27 cellular contexts compared by ENCODE assay signal in genomic region chr7:158544708-158545107, GRCh38. TPM values are rescaled to one million over a fixed set of nuclear protein-coding genes. Genes with fewer than 3 reads are reported as not detected.
A peak's percentile ranks its signal among the peaks of the same experiment; 100 is the strongest.
DNase-seq lines count a peak whose midpoint lies in the region; ATAC-seq, FAIRE-seq and TF ChIP-seq lines count a peak whose summit lies in the region.
"Had no signal": no experiment of that assay in that cellular context is flagged by ENCODE, and none has a peak within 500 bp of the region (broad histone marks: within the 10 kb centered on the region; RNA-seq: fewer than 3 reads in every experiment).

No MANE protein-coding gene starts in this region.

- WGBS in K562 (ENCODE audit: insufficient coverage, low coverage, missing lambda C conversion rate), result 1% methylated on average over 8 of the region's 8 CpGs
- no CpG with 5 or more reads among the region's 8 CpGs for WGBS in neuronal stem cell (ENCODE audit: extremely low coverage in 2 of 2, insufficient read length in 2 of 2, insufficient replicate concordance in 1 of 2), 2 donors

- no peak for TF ChIP-seq CTCF in K562 (IDR thresholded peaks at IDR 0.05 in 2 of 3, conservative IDR thresholded peaks at IDR 0.05 in 1 of 3; ENCODE audit: insufficient read depth in 2 of 3, low read depth in 1 of 3, low read length in 3 of 3)

- POLR2A ChIA-PET in K562 (lab: Yijun Ruan, JAX), result interaction anchor here (0.6 to 1.5 kb wide), 4 partner anchors 14 to 413 kb away, joined by 3 to 8 read pairs (median 4); no protein-coding TSS in a partner anchor

- ATAC-seq in K562, result no peak
- no peak for ATAC-seq in GM18868 (IDR thresholded peaks at IDR 0.05; ENCODE audit: unreplicated experiment)
- ATAC-seq: GM12878 had no signal

- H3K79me2 ChIP-seq in K562 (ENCODE audit: control insufficient read depth, insufficient read depth, low read length), result no peaks in the 10 kb centered on the region

- H3K4me1 ChIP-seq in K562 (replicated peaks in 1 of 2; ENCODE audit: control insufficient read depth in 2 of 2, insufficient read depth in 2 of 2, low read length in 2 of 2) (peaks cover 0 to 23% of the 10 kb centered on the region in 2 experiments; a peak in 2 of 5 replicates), neuronal stem cell (ENCODE audit: control insufficient read depth in 2 of 2, insufficient read depth in 1 of 2, low read depth in 1 of 2, low read length in 2 of 2) (peaks cover 0 to 5% of the 10 kb centered on the region in 2 donors)

- no peaks in the 10 kb centered on the region for H3K9me1 ChIP-seq in K562 (ENCODE audit: control insufficient read depth, insufficient read depth, low read length)

- TF ChIP-seq POLR2A in K562 (conservative IDR thresholded peaks at IDR 0.05), result no peak

- FAIRE-seq in K562 (lab: Jason Lieb, UNC), result no peak
- FAIRE-seq: A204.1, GM12878, GM12892, GM18507, GM19239 had no signal

- no peak for DNase-seq in K562 (ENCODE audit: extremely low read depth in 1 of 4, low spot score in 3 of 4)
- DNase-seq in head of caudate nucleus, result peak in 26 of 42 donors; percentile 26 to 79 (median 48)
- DNase-seq in neuronal stem cell (ENCODE audit: low spot score), result no peak
- no peak for DNase-seq in NCI-H774 (lab: John Stamatoyannopoulos, UW)
- DNase-seq: 8988T; ACHN; BE2C; C1 segment of cervical spinal cord; CD4-positive, alpha-beta memory T cell; CD4-positive, CD25-positive, alpha-beta regulatory T cell; CD8-positive, alpha-beta memory T cell; COR-L47; DMS 273 treated with DMSO at 0.1 percent for 48 hours; DMS153; DMS53; DMS79; DND-41; EL; GDM1 had no signal

- no TSS peak for BruUV-seq in K562 (replicated peaks; lab: Mats Ljungman, UMichigan)

- H4K8ac ChIP-seq in neuronal stem cell (ENCODE audit: low read depth, low read length), result no peak overlapping the region

- H3K36me3 ChIP-seq in K562 (ENCODE audit: control insufficient read depth, insufficient read depth, low read length) (no peaks in the 10 kb centered on the region), neuronal stem cell (replicated peaks in 1 of 2; ENCODE audit: control insufficient read depth in 2 of 2, insufficient read depth in 2 of 2, low read length in 2 of 2) (no peaks in the 10 kb centered on the region)
- H3K36me3 ChIP-seq: BE2C, BLaER1 had no signal

- H3K4me3 ChIP-seq in K562 (no peak overlapping the region), neuronal stem cell (ENCODE audit: low read length in 2 of 2) (no peak overlapping the region)
- H3K4me3 ChIP-seq: BLaER1, GM12878 had no signal

- no peak overlapping the region for H2BK5ac ChIP-seq in neuronal stem cell (ENCODE audit: low read length)

- H2AFZ ChIP-seq in K562 (ENCODE audit: low read depth, low read length) (no peak overlapping the region), neuronal stem cell (ENCODE audit: low read length) (no peak overlapping the region)

- no peaks in the 10 kb centered on the region for H3K79me1 ChIP-seq in neuronal stem cell (ENCODE audit: low read depth, low read length)

- H3K23ac ChIP-seq in neuronal stem cell (ENCODE audit: low read depth, low read length, poor library complexity), result no peak overlapping the region

- H3K18ac ChIP-seq in neuronal stem cell (ENCODE audit: low read length), result no peak overlapping the region

- H2AK5ac ChIP-seq in neuronal stem cell (ENCODE audit: low read depth, low read length), result peak overlapping the region; percentile 15

- intact Hi-C loops in K562 (cut with micrococcal nuclease) (no loop called here), head of caudate nucleus (cut with DNase I) (no loop called here)

- H3K27ac ChIP-seq in K562 (ENCODE audit: extremely low read depth, low read depth, low read length) (no peak overlapping the region), neuronal stem cell (replicated peaks; ENCODE audit: low read length) (no peak overlapping the region)
- H3K27ac ChIP-seq: BLaER1 had no signal

- no peak overlapping the region for H3K14ac ChIP-seq in neuronal stem cell (ENCODE audit: low read length)

- CTCF ChIA-PET in K562 (lab: Yijun Ruan, JAX; ENCODE audit: low intra/inter-chr PET ratio), result no interaction called here

- H4K91ac ChIP-seq in neuronal stem cell (ENCODE audit: low read depth, low read length, poor library complexity), result no peak overlapping the region

- H2BK120ac ChIP-seq in neuronal stem cell (ENCODE audit: low read depth, low read length), result no peak overlapping the region

- TF ChIP-seq EP300 in K562 (IDR thresholded peaks at IDR 0.05; ENCODE audit: low read length), result no peak

- peaks cover 74 to 97% of the 10 kb centered on the region in 2 experiments for H3K27me3 ChIP-seq in K562 (ENCODE audit: control insufficient read depth in 2 of 2, insufficient read depth in 2 of 2, low read length in 2 of 2)
- H3K27me3 ChIP-seq in neuronal stem cell (ENCODE audit: control insufficient read depth in 3 of 3, insufficient read depth in 3 of 3, low read depth in 1 of 3, low read length in 3 of 3), result no peaks in the 10 kb centered on the region
- H3K27me3 ChIP-seq: BE2C, BLaER1 had no signal

- H2BK12ac ChIP-seq in neuronal stem cell (ENCODE audit: low read length), result no peak overlapping the region

- H3K9ac ChIP-seq in K562 (ENCODE audit: insufficient read depth in 1 of 2, low read depth in 2 of 2, low read length in 2 of 2), result no peak overlapping the region
- no peak overlapping the region for H3K9ac ChIP-seq in neuronal stem cell (ENCODE audit: low read depth, low read length, poor library complexity)
- H3K9ac ChIP-seq: BLaER1 had no signal

- in situ Hi-C loops in K562 (cut with MboI), result no loop called here

- H3K4me2 ChIP-seq in K562 (ENCODE audit: insufficient read depth, low read length) (no peak overlapping the region), neuronal stem cell (ENCODE audit: insufficient read depth, low read length, poor library complexity, severe bottlenecking) (no peak overlapping the region)
- H3K4me2 ChIP-seq: BLaER1 had no signal

- no peak for TF ChIP-seq RAD21 in K562 (CRISPR knock-in tag; conservative IDR thresholded peaks at IDR 0.05 in 1 of 2, IDR thresholded peaks at IDR 0.05 in 1 of 2)

- H3K4ac ChIP-seq in neuronal stem cell (ENCODE audit: low read length), result no peak overlapping the region

- H2BK15ac ChIP-seq in neuronal stem cell (ENCODE audit: low read length), result no peak overlapping the region

- peaks cover 4% of the 10 kb centered on the region; the same call in 1 of the 2 replicates for H4K20me1 ChIP-seq in K562 (replicated peaks; ENCODE audit: control insufficient read depth, insufficient read depth, low read length)
- H4K20me1 ChIP-seq: BLaER1 had no signal

- no peaks in the 10 kb centered on the region for H3K9me3 ChIP-seq in K562 (replicated peaks; ENCODE audit: control insufficient read depth, insufficient read depth, low read depth, low read length)
- H3K9me3 ChIP-seq in neuronal stem cell (replicated peaks in 1 of 2; ENCODE audit: control insufficient read depth in 2 of 2, insufficient read depth in 1 of 2, low read depth in 1 of 2, low read length in 2 of 2), result no peaks in the 10 kb centered on the region
- H3K9me3 ChIP-seq: BE2C, BLaER1 had no signal

TF ChIP-seq in K562, 482 proteins besides CTCF, POLR2A, EP300 and RAD21:
- TF ChIP-seq PPARD (CRISPR knock-in tag; IDR thresholded peaks at IDR 0.05), result no peak
- TF ChIP-seq U2AF2 (optimal IDR thresholded peaks at IDR 0.05; ENCODE audit: low read depth, low read length), result no peak
- TF ChIP-seq TFAM (CRISPR knock-in tag; conservative IDR thresholded peaks at IDR 0.05), result no peak
- TF ChIP-seq TFE3 (CRISPR knock-in tag; IDR thresholded peaks at IDR 0.05), result peak; percentile 26
- TF ChIP-seq CCNT2 (IDR thresholded peaks at IDR 0.05; ENCODE audit: borderline replicate concordance, extremely low read depth, insufficient read length, low read depth, low read length), result no peak
- no peak for TF ChIP-seq SREBF1 (IDR thresholded peaks at IDR 0.05; ENCODE audit: borderline replicate concordance, low read depth, low read length)

RNA-seq across cellular contexts. Expression of gene PTPRN2, which starts 42.9 kb away (rescaled TPM):
- not detected in 2 replicates for total RNA-seq in K562 (2011; cell fraction: chromatin; rRNA removed; ENCODE audit: low replicate concordance)
- total RNA-seq in K562 (2011; cell fraction: nucleolus; rRNA removed), result not detected in 2 replicates
- not detected in 2 replicates for total RNA-seq in K562 (2011; cell fraction: nucleoplasm; rRNA removed)
- total RNA-seq in K562 (2014; rRNA removed) (not detected in 2 replicates), K562 (2014; rRNA removed; fragmentation: Illumina TruSeq; extraction: Trizol) (not detected in 2 replicates), K562 (2015; rRNA removed; fragmentation: Illumina TruSeq; extraction: Trizol) (not detected in 2 replicates), K562 (2021) (0.09 TPM in 1 of 2 replicates, not detected in the other)
- polyA plus RNA-seq in K562 (2011; rRNA removed) (not detected in 2 replicates), K562 (2014; fragmentation: Illumina TruSeq; extraction: Trizol) (not detected in 2 replicates), K562 (2014; fragmentation: Nextera tagmentation; extraction: Ambion mirVana) (not detected), K562 (2014; rRNA removed) (not detected in 2 replicates)
- not detected in 2 replicates for polyA plus RNA-seq in K562 (2011; cell fraction: cytosol; rRNA removed)
- not detected in 2 replicates for polyA plus RNA-seq in K562 (2011; cell fraction: nucleus; rRNA removed)
- 0.04 TPM in 1 of 2 replicates, not detected in the other for polyA plus RNA-seq in K562 (2012)
- polyA minus RNA-seq in K562 (2011; rRNA and poly(A)+ RNA removed), result not detected in 2 replicates
- 0.73 TPM in 1 of 2 replicates, not detected in the other for polyA minus RNA-seq in K562 (2011; cell fraction: cytosol; rRNA and poly(A)+ RNA removed)
- polyA minus RNA-seq in K562 (2011; cell fraction: nucleus; rRNA and poly(A)+ RNA removed), result not detected in 2 replicates
- polyA plus RNA-seq in neuronal stem cell (2013, experiment 1 of 2), result 19.0 TPM
- 20.3 TPM for polyA plus RNA-seq in neuronal stem cell (2013, experiment 2 of 2)
- total RNA-seq: G401, GM12878 had no signal

Comparison
In these comparisons a context has a peak if more than half of its experiments do, and no peak if none do; other contexts are left out.
1. DNase-seq: peak in head of caudate nucleus (26 of 42); none in K562 (0 of 4), neuronal stem cell (single experiment) and NCI-H774 (single experiment).